Comparison of ENCODE assay signal across 8 cellular contexts in the genomic region with DNA sequence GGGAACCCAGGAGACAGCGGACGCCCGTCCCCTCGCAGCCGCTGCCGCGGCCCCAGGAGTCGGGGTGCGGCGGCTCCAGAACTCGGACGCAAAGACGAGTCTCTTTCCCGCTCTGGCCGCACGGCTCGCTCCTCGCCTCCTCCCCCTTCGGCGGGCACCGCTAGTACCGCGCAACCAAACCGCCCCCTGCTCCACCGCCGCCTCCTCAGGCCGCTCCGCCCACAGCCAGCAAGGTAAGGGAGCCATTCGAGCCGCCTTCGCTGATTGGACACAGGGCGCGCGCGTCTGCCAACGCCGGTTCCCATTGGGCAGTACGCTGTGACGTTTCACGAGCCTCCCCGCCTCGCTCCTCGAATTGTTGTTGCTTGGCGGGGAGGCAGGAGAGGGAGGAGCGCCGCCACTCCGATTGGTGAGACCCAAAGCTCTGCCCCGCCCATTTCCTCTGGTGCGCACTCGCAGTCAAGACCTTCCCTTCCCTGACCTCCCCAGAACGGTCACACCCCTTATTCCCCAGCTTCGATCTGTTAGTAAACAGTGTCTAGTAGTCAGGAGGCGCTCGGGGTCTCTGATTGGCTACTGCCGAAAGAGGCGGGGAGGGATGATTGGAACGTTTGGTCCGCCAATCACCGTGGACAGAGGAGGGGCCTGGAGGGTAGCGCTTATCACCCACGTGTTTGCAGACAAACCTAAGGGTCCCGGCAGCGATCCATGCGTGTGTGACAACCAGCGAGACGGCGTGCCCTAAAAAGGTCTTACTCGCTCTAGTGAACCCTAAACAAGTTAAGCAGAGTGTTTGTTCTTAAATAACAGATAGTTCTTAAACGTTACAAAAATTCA. TPM values are rescaled to one million over a fixed set of nuclear protein-coding genes. Genes with fewer than 3 reads are reported as not detected.
A peak's percentile ranks its signal among the peaks of the same experiment; 100 is the strongest.
DNase-seq lines count a peak whose midpoint lies in the region; ATAC-seq lines count a peak whose summit lies in the region.

Gene RPS6KA5 (minus strand): TSS at position 170 of the 837 bp plus-strand sequence. CDS start 207 bp downstream, outside the sequence.

- no peaks in the 10 kb centered on the region for H3K9me3 ChIP-seq in effector memory CD4-positive, alpha-beta T cell (ENCODE audit: control insufficient read depth, low read length)

- H3K27ac ChIP-seq in effector memory CD4-positive, alpha-beta T cell (ENCODE audit: insufficient read depth, low read length, poor library complexity, severe bottlenecking): peak within 1 kb of the TSS; percentile 89

- DNase-seq in COLO668 (lab: John Stamatoyannopoulos, UW; ENCODE audit: unreplicated experiment) (peak; percentile 100), HT1080 (ENCODE audit: low read depth) (peak; percentile 100), NOMO-1 treated with DMSO at 0.1 percent for 48 hours (lab: John Stamatoyannopoulos, UW; ENCODE audit: unreplicated experiment) (peak; percentile 100), medulla oblongata (ENCODE audit: extremely low spot score) (peak; percentile 100)
- peak; percentile 99 to 100 for DNase-seq in activated CD8-positive, alpha-beta memory T cell treated with anti-CD3 and anti-CD28 coated beads for 4 hours (ENCODE audit: low read depth in 2 of 2)
- DNase-seq in effector memory CD4-positive, alpha-beta T cell: peak; percentile 100
- DNase-seq in stimulated activated CD8-positive, alpha-beta memory T cell treated with anti-CD3 and anti-CD28 coated beads, Interleukin-12 subunit alpha, Interleukin-12 subunit beta, amount 100 ng/mL, for 1 hour (ENCODE audit: low read depth): peak; percentile 100

- peak within 1 kb of the TSS; percentile 74 for H3K4me3 ChIP-seq in effector memory CD4-positive, alpha-beta T cell (ENCODE audit: insufficient read depth, low read depth, low read length, poor library complexity, severe bottlenecking)

- peak; percentile 87 for ATAC-seq in GM21360 (IDR thresholded peaks at IDR 0.05; ENCODE audit: unreplicated experiment)

- H3K4me1 ChIP-seq in effector memory CD4-positive, alpha-beta T cell (ENCODE audit: control insufficient read depth, insufficient read depth, low read length, poor library complexity, severe bottlenecking): peaks cover 33% of the 10 kb centered on the region

- H3K27me3 ChIP-seq in effector memory CD4-positive, alpha-beta T cell (replicated peaks; ENCODE audit: control insufficient read depth, insufficient read depth, low read length, poor library complexity, severe bottlenecking): no peaks in the 10 kb centered on the region

- no peaks in the 10 kb centered on the region for H3K36me3 ChIP-seq in effector memory CD4-positive, alpha-beta T cell (ENCODE audit: control insufficient read depth, insufficient read depth, low read length)

RNA-seq across cellular contexts. Expression of gene RPS6KA5, which starts in this region (rescaled TPM):
- total RNA-seq in HT1080 (2014; rRNA removed; shearing (Covaris generic)): 3.0 and 3.6 TPM in 2 replicates
- polyA plus RNA-seq in HT1080 (2015; cell fraction: cytosol; rRNA removed): 3.3 and 4.7 TPM in 2 replicates
- 6.4 and 7.1 TPM in 2 replicates for polyA plus RNA-seq in HT1080 (2015; cell fraction: nucleus; rRNA removed)

Comparison
In these comparisons a context has a peak if more than half of its experiments do, and no peak if none do; other contexts are left out.
1. Peak in every context shown above with its lines: DNase-seq, ATAC-seq, H3K4me3 ChIP-seq and H3K27ac ChIP-seq.